Comparison of ENCODE assay signal across 1 cellular context in the genomic region with DNA sequence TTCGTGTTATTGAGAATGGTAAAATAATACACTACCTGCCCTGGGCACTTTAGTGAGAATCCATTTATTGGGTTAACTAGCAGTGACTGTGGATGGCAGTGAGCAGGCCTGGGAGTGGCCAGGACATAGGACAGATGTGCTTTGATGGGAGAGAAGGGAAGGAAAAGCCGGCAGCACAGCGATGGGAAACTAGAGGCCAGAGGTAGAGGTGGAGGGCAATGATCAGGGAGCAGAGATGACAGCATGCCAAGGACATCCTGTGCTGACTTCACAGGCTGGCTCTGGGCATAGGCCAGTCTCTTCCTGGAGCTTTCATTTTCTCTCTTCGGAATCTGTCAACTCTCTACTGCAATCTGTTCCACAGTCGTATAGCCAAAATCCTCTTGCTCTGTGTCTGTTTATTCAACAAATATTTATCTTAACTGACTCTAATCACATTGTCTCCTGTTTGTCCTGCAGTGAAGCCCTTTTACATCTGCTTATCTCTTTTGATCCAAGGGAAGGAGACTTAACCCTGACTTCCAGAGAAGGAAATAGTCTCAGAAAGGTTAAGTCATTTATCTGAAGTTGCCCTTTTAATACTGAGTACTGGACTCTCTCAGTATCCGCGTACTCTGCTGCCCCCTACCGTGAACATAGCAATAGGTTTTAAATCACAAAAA.
TF ChIP-seq lines count a peak whose summit lies in the region.

No MANE protein-coding gene starts in this region.

TF ChIP-seq in HepG2, 621 proteins besides CTCF, POLR2A, EP300 and RAD21 (continued from another document and continues in another):
- TF ChIP-seq ZNF547 (CRISPR knock-in tag; IDR thresholded peaks at IDR 0.05) (no peak), ZNF343 (CRISPR knock-in tag; IDR thresholded peaks at IDR 0.05) (no peak), MYC (CRISPR knock-in tag; IDR thresholded peaks at IDR 0.05; ENCODE audit: borderline replicate concordance) (no peak), ZNF569 (CRISPR knock-in tag; IDR thresholded peaks at IDR 0.05; ENCODE audit: borderline replicate concordance) (no peak), GTF2F1 (IDR thresholded peaks at IDR 0.05; ENCODE audit: low read length) (no peak), HNRNPH1 (optimal IDR thresholded peaks at IDR 0.05; ENCODE audit: low read depth, low read length) (no peak), ZKSCAN5 (CRISPR knock-in tag; IDR thresholded peaks at IDR 0.05) (no peak), ZNF296 (CRISPR knock-in tag; conservative IDR thresholded peaks at IDR 0.05) (no peak), MED8 (CRISPR knock-in tag; IDR thresholded peaks at IDR 0.05; ENCODE audit: insufficient replicate concordance) (no peak), BHLHE40 (IDR thresholded peaks at IDR 0.05; ENCODE audit: low read length) (no peak), NPAS2 (CRISPR knock-in tag; IDR thresholded peaks at IDR 0.05; ENCODE audit: borderline replicate concordance) (no peak), SIN3A (IDR thresholded peaks at IDR 0.05; ENCODE audit: borderline replicate concordance, low read depth, low read length) (peak; percentile 73; the same call in 1 of the 2 replicates), BRF2 (CRISPR knock-in tag; IDR thresholded peaks at IDR 0.05) (no peak), PHF20 (CRISPR knock-in tag; IDR thresholded peaks at IDR 0.05) (no peak), RORA (CRISPR knock-in tag; IDR thresholded peaks at IDR 0.05) (no peak), HOXD1 (CRISPR knock-in tag; IDR thresholded peaks at IDR 0.05) (no peak), JUNB (CRISPR knock-in tag; IDR thresholded peaks at IDR 0.05; ENCODE audit: borderline replicate concordance) (no peak), ZNF136 (CRISPR knock-in tag; IDR thresholded peaks at IDR 0.05; ENCODE audit: low read depth) (no peak), PREB (CRISPR knock-in tag; IDR thresholded peaks at IDR 0.05) (no peak), ZNF883 (CRISPR knock-in tag; IDR thresholded peaks at IDR 0.05; ENCODE audit: not compliant biosample characterization) (no peak), ZSCAN22 (CRISPR knock-in tag; IDR thresholded peaks at IDR 0.05) (no peak), HDAC2 (CRISPR knock-in tag; IDR thresholded peaks at IDR 0.05) (peak; percentile 61; the same call in 1 of the 2 replicates), ZNF770 (CRISPR knock-in tag; IDR thresholded peaks at IDR 0.05) (peak; percentile 78), ZFP37 (CRISPR knock-in tag; IDR thresholded peaks at IDR 0.05; ENCODE audit: borderline replicate concordance) (no peak), ZBTB46 (CRISPR knock-in tag; IDR thresholded peaks at IDR 0.05; ENCODE audit: borderline replicate concordance) (no peak), ZNF724P (CRISPR knock-in tag; IDR thresholded peaks at IDR 0.05; ENCODE audit: borderline replicate concordance) (no peak), LRRFIP1 (CRISPR knock-in tag; conservative IDR thresholded peaks at IDR 0.05) (no peak), STAT5B (CRISPR knock-in tag; IDR thresholded peaks at IDR 0.05) (no peak), PHF8 (CRISPR knock-in tag; IDR thresholded peaks at IDR 0.05) (no peak), NRL (CRISPR knock-in tag; IDR thresholded peaks at IDR 0.05; ENCODE audit: borderline replicate concordance) (no peak), ATF7-NPFF (CRISPR knock-in tag; IDR thresholded peaks at IDR 0.05; ENCODE audit: low read depth) (no peak), ZNF546 (CRISPR knock-in tag; conservative IDR thresholded peaks at IDR 0.05) (no peak), SALL2 (CRISPR knock-in tag; IDR thresholded peaks at IDR 0.05) (no peak), ZNF20 (CRISPR knock-in tag; IDR thresholded peaks at IDR 0.05) (no peak), ZNF24 (IDR thresholded peaks at IDR 0.05) (peak; percentile 70), ZNF317 (CRISPR knock-in tag; IDR thresholded peaks at IDR 0.05) (peak; percentile 95), ZSCAN12 (CRISPR knock-in tag; IDR thresholded peaks at IDR 0.05) (no peak)
- TF ChIP-seq, protein P1, sequence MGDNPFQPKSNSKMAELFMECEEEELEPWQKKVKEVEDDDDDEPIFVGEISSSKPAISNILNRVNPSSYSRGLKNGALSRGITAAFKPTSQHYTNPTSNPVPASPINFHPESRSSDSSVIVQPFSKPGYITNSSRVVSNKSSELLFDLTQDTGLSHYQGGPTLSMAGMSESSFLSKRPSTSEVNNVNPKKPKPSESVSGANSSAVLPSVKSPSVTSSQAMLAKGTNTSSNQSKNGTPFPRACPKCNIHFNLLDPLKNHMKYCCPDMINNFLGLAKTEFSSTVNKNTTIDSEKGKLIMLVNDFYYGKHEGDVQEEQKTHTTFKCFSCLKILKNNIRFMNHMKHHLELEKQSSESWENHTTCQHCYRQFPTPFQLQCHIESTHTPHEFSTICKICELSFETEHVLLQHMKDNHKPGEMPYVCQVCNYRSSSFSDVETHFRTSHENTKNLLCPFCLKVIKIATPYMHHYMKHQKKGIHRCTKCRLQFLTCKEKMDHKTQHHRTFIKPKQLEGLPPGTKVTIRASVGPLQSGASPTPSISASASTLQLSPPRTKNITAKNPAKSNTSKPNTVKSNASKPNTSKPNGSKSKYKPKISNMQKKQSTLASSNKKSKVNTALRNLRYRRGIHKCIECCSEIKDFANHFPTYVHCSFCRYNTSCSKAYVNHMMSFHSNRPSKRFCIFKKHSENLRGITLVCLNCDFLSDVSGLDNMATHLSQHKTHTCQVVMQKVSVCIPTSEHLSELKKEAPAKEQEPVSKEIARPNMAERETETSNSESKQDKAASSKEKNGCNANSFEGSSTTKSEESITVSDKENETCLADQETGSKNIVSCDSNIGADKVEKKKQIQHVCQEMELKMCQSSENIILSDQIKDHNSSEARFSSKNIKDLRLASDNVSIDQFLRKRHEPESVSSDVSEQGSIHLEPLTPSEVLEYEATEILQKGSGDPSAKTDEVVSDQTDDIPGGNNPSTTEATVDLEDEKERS (CRISPR knock-in tag; IDR thresholded peaks at IDR 0.05) = no peak
- TF ChIP-seq, protein P2, sequence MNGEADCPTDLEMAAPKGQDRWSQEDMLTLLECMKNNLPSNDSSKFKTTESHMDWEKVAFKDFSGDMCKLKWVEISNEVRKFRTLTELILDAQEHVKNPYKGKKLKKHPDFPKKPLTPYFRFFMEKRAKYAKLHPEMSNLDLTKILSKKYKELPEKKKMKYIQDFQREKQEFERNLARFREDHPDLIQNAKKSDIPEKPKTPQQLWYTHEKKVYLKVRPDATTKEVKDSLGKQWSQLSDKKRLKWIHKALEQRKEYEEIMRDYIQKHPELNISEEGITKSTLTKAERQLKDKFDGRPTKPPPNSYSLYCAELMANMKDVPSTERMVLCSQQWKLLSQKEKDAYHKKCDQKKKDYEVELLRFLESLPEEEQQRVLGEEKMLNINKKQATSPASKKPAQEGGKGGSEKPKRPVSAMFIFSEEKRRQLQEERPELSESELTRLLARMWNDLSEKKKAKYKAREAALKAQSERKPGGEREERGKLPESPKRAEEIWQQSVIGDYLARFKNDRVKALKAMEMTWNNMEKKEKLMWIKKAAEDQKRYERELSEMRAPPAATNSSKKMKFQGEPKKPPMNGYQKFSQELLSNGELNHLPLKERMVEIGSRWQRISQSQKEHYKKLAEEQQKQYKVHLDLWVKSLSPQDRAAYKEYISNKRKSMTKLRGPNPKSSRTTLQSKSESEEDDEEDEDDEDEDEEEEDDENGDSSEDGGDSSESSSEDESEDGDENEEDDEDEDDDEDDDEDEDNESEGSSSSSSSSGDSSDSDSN (CRISPR knock-in tag; IDR thresholded peaks at IDR 0.05) = peak; percentile 66; the same call in 1 of the 2 replicates
- TF ChIP-seq, protein P3, sequence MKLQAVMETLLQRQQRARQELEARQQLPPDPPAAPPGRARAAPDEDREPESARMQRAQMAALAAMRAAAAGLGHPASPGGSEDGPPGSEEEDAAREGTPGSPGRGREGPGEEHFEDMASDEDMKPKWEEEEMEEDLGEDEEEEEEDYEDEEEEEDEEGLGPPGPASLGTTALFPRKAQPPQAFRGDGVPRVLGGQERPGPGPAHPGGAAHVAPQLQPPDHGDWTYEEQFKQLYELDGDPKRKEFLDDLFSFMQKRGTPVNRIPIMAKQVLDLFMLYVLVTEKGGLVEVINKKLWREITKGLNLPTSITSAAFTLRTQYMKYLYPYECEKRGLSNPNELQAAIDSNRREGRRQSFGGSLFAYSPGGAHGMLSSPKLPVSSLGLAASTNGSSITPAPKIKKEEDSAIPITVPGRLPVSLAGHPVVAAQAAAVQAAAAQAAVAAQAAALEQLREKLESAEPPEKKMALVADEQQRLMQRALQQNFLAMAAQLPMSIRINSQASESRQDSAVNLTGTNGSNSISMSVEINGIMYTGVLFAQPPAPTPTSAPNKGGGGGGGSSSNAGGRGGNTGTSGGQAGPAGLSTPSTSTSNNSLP (IDR thresholded peaks at IDR 0.05; ENCODE audit: low read depth, low read length) = peak; percentile 74
- TF ChIP-seq, protein P4, sequence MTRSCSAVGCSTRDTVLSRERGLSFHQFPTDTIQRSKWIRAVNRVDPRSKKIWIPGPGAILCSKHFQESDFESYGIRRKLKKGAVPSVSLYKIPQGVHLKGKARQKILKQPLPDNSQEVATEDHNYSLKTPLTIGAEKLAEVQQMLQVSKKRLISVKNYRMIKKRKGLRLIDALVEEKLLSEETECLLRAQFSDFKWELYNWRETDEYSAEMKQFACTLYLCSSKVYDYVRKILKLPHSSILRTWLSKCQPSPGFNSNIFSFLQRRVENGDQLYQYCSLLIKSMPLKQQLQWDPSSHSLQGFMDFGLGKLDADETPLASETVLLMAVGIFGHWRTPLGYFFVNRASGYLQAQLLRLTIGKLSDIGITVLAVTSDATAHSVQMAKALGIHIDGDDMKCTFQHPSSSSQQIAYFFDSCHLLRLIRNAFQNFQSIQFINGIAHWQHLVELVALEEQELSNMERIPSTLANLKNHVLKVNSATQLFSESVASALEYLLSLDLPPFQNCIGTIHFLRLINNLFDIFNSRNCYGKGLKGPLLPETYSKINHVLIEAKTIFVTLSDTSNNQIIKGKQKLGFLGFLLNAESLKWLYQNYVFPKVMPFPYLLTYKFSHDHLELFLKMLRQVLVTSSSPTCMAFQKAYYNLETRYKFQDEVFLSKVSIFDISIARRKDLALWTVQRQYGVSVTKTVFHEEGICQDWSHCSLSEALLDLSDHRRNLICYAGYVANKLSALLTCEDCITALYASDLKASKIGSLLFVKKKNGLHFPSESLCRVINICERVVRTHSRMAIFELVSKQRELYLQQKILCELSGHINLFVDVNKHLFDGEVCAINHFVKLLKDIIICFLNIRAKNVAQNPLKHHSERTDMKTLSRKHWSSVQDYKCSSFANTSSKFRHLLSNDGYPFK (CRISPR knock-in tag; IDR thresholded peaks at IDR 0.05; ENCODE audit: borderline replicate concordance) = no peak
